ENCODE assay signal across 8 cellular contexts in the genomic region with DNA sequence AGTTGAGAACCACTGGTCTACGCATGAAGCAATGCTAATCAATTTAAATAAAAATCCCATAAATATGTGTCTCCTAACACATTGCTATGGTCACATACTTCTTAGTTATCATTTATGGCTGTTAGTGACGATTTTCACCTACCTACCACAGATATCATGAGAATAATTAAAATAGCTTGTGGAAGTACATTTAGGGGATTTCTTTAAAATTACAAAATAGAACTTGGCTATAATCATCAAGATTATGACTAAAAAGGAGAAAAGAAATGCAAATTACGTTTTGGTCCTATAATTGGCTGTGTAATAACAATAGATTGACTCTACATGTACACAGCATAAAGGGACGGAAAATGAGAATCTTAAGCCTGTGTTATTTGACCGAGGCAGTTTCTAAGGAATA.
ATAC-seq lines count a peak whose summit lies in the region.

No MANE protein-coding gene starts in this region.

- ATAC-seq in GM18498 (IDR thresholded peaks at IDR 0.05; ENCODE audit: unreplicated experiment) (peak; percentile 74), GM18861 (IDR thresholded peaks at IDR 0.05; ENCODE audit: unreplicated experiment) (peak; percentile 75), GM19351 (IDR thresholded peaks at IDR 0.05; ENCODE audit: unreplicated experiment) (peak; percentile 78), GM21390 (IDR thresholded peaks at IDR 0.05; ENCODE audit: unreplicated experiment) (peak; percentile 75), HG02588 (IDR thresholded peaks at IDR 0.05; ENCODE audit: unreplicated experiment) (peak; percentile 78), HG02870 (IDR thresholded peaks at IDR 0.05; ENCODE audit: unreplicated experiment) (peak; percentile 65), HG03095 (IDR thresholded peaks at IDR 0.05; ENCODE audit: unreplicated experiment) (peak; percentile 63), HG03520 (IDR thresholded peaks at IDR 0.05; ENCODE audit: unreplicated experiment) (peak; percentile 75)

Comparison
In these comparisons a context has a peak if more than half of its experiments do, and no peak if none do; other contexts are left out.
1. Peak in every context shown above with its lines: ATAC-seq.